ENCODE assay signal across 1 cellular context in the genomic region with DNA sequence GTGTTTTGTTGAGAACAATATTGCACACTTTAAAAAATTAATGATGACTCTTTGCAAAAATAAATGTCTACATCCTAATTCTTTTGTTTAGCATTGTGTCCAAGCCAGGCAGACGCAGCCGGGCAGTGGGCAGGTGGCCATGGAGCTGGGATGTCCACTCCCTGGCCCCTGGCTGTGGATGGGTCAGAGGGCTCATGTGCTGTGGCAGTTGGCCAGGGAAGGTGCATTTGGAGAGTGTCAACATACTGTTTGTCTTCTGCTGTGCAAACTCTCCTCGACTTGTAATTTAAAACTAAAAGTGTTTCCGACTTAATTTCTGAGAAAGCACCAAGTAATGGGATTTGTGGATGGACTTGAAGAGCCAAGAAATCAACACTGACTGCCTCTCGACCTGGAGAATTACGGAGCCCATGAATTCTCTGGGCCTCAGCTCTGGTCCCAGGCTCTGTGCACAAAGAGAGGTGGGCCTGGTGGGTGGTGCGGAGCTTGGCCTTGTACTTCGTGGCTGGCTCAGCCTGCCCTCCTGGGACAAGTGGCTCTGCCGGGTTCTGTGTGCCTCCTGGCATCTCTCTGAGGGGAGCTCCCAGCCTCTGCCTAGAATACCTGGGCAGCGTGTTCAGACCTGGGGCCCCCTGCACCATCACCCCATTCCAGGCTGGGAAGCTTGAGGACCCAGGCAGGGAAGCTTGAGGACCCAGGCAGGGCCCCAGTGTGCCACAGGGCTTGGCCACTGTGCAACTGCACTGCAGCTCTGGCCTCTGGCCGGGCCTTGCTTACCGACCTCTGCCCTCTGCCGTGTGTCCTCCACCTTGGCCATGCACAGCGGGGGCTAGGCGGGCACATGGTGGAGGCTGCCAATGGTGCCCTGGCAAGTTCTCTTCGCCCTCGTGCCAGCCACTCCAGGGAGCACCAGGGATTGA.
A peak's percentile ranks its signal among the peaks of the same experiment; 100 is the strongest.
TF ChIP-seq lines count a peak whose summit lies in the region.

No MANE protein-coding gene starts in this region.

TF ChIP-seq in K562, 482 proteins besides CTCF, POLR2A, EP300 and RAD21 (continues in another document):
- TF ChIP-seq CREB1 (IDR thresholded peaks at IDR 0.05), result peak; percentile 16; the same call in 1 of the 2 replicates
- TF ChIP-seq CREB1 (CRISPR knock-in tag; IDR thresholded peaks at IDR 0.05), result no peak
- no peak for TF ChIP-seq CCAR2 (IDR thresholded peaks at IDR 0.05; ENCODE audit: low read depth, low read length)
- no peak for TF ChIP-seq CBX1 (IDR thresholded peaks at IDR 0.05; ENCODE audit: low read depth)
- no peak for TF ChIP-seq EGR1 (conservative IDR thresholded peaks at IDR 0.05)
- TF ChIP-seq SLC30A9 (CRISPR knock-in tag; IDR thresholded peaks at IDR 0.05), result no peak
- TF ChIP-seq, protein P1, sequence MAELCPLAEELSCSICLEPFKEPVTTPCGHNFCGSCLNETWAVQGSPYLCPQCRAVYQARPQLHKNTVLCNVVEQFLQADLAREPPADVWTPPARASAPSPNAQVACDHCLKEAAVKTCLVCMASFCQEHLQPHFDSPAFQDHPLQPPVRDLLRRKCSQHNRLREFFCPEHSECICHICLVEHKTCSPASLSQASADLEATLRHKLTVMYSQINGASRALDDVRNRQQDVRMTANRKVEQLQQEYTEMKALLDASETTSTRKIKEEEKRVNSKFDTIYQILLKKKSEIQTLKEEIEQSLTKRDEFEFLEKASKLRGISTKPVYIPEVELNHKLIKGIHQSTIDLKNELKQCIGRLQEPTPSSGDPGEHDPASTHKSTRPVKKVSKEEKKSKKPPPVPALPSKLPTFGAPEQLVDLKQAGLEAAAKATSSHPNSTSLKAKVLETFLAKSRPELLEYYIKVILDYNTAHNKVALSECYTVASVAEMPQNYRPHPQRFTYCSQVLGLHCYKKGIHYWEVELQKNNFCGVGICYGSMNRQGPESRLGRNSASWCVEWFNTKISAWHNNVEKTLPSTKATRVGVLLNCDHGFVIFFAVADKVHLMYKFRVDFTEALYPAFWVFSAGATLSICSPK (IDR thresholded peaks at IDR 0.05; ENCODE audit: borderline replicate concordance), result no peak
- TF ChIP-seq, protein P2, sequence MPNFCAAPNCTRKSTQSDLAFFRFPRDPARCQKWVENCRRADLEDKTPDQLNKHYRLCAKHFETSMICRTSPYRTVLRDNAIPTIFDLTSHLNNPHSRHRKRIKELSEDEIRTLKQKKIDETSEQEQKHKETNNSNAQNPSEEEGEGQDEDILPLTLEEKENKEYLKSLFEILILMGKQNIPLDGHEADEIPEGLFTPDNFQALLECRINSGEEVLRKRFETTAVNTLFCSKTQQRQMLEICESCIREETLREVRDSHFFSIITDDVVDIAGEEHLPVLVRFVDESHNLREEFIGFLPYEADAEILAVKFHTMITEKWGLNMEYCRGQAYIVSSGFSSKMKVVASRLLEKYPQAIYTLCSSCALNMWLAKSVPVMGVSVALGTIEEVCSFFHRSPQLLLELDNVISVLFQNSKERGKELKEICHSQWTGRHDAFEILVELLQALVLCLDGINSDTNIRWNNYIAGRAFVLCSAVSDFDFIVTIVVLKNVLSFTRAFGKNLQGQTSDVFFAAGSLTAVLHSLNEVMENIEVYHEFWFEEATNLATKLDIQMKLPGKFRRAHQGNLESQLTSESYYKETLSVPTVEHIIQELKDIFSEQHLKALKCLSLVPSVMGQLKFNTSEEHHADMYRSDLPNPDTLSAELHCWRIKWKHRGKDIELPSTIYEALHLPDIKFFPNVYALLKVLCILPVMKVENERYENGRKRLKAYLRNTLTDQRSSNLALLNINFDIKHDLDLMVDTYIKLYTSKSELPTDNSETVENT (CRISPR knock-in tag; IDR thresholded peaks at IDR 0.05), result 0 out of 2 replicates have a peak, but pooled peaks have one; percentile 49
- TF ChIP-seq, protein P3, sequence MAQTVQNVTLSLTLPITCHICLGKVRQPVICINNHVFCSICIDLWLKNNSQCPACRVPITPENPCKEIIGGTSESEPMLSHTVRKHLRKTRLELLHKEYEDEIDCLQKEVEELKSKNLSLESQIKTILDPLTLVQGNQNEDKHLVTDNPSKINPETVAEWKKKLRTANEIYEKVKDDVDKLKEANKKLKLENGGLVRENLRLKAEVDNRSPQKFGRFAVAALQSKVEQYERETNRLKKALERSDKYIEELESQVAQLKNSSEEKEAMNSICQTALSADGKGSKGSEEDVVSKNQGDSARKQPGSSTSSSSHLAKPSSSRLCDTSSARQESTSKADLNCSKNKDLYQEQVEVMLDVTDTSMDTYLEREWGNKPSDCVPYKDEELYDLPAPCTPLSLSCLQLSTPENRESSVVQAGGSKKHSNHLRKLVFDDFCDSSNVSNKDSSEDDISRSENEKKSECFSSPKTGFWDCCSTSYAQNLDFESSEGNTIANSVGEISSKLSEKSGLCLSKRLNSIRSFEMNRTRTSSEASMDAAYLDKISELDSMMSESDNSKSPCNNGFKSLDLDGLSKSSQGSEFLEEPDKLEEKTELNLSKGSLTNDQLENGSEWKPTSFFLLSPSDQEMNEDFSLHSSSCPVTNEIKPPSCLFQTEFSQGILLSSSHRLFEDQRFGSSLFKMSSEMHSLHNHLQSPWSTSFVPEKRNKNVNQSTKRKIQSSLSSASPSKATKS (CRISPR knock-in tag; IDR thresholded peaks at IDR 0.05), result no peak
- no peak for TF ChIP-seq ZNF41 (CRISPR knock-in tag; conservative IDR thresholded peaks at IDR 0.05)
- no peak for TF ChIP-seq SRSF3 (IDR thresholded peaks at IDR 0.05; ENCODE audit: insufficient read depth, low read length)
- no peak for TF ChIP-seq SIN3A (IDR thresholded peaks at IDR 0.05; ENCODE audit: borderline replicate concordance in 2 of 2, control insufficient read depth in 1 of 2, low read depth in 2 of 2, low read length in 2 of 2)
- TF ChIP-seq, protein P4, sequence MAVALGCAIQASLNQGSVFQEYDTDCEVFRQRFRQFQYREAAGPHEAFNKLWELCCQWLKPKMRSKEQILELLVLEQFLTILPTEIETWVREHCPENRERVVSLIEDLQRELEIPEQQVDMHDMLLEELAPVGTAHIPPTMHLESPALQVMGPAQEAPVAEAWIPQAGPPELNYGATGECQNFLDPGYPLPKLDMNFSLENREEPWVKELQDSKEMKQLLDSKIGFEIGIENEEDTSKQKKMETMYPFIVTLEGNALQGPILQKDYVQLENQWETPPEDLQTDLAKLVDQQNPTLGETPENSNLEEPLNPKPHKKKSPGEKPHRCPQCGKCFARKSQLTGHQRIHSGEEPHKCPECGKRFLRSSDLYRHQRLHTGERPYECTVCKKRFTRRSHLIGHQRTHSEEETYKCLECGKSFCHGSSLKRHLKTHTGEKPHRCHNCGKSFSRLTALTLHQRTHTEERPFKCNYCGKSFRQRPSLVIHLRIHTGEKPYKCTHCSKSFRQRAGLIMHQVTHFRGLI (CRISPR knock-in tag; IDR thresholded peaks at IDR 0.05), result no peak
- no peak for TF ChIP-seq ZNF121 (CRISPR knock-in tag; conservative IDR thresholded peaks at IDR 0.05)
- TF ChIP-seq, protein P5, sequence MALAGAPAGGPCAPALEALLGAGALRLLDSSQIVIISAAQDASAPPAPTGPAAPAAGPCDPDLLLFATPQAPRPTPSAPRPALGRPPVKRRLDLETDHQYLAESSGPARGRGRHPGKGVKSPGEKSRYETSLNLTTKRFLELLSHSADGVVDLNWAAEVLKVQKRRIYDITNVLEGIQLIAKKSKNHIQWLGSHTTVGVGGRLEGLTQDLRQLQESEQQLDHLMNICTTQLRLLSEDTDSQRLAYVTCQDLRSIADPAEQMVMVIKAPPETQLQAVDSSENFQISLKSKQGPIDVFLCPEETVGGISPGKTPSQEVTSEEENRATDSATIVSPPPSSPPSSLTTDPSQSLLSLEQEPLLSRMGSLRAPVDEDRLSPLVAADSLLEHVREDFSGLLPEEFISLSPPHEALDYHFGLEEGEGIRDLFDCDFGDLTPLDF (CRISPR knock-in tag; IDR thresholded peaks at IDR 0.05), result 0 out of 2 replicates have a peak, but pooled peaks have one; percentile 37
- TF ChIP-seq NR3C1 (CRISPR knock-in tag; IDR thresholded peaks at IDR 0.05), result 0 out of 2 replicates have a peak, but pooled peaks have one; percentile 22
- TF ChIP-seq, protein P6, sequence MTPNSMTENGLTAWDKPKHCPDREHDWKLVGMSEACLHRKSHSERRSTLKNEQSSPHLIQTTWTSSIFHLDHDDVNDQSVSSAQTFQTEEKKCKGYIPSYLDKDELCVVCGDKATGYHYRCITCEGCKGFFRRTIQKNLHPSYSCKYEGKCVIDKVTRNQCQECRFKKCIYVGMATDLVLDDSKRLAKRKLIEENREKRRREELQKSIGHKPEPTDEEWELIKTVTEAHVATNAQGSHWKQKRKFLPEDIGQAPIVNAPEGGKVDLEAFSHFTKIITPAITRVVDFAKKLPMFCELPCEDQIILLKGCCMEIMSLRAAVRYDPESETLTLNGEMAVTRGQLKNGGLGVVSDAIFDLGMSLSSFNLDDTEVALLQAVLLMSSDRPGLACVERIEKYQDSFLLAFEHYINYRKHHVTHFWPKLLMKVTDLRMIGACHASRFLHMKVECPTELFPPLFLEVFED (CRISPR knock-in tag; conservative IDR thresholded peaks at IDR 0.05), result no peak
- TF ChIP-seq, protein P7, sequence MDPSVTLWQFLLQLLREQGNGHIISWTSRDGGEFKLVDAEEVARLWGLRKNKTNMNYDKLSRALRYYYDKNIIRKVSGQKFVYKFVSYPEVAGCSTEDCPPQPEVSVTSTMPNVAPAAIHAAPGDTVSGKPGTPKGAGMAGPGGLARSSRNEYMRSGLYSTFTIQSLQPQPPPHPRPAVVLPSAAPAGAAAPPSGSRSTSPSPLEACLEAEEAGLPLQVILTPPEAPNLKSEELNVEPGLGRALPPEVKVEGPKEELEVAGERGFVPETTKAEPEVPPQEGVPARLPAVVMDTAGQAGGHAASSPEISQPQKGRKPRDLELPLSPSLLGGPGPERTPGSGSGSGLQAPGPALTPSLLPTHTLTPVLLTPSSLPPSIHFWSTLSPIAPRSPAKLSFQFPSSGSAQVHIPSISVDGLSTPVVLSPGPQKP (CRISPR knock-in tag; IDR thresholded peaks at IDR 0.05), result 0 out of 2 replicates have a peak, but pooled peaks have one; percentile 24
- TF ChIP-seq, protein P8, sequence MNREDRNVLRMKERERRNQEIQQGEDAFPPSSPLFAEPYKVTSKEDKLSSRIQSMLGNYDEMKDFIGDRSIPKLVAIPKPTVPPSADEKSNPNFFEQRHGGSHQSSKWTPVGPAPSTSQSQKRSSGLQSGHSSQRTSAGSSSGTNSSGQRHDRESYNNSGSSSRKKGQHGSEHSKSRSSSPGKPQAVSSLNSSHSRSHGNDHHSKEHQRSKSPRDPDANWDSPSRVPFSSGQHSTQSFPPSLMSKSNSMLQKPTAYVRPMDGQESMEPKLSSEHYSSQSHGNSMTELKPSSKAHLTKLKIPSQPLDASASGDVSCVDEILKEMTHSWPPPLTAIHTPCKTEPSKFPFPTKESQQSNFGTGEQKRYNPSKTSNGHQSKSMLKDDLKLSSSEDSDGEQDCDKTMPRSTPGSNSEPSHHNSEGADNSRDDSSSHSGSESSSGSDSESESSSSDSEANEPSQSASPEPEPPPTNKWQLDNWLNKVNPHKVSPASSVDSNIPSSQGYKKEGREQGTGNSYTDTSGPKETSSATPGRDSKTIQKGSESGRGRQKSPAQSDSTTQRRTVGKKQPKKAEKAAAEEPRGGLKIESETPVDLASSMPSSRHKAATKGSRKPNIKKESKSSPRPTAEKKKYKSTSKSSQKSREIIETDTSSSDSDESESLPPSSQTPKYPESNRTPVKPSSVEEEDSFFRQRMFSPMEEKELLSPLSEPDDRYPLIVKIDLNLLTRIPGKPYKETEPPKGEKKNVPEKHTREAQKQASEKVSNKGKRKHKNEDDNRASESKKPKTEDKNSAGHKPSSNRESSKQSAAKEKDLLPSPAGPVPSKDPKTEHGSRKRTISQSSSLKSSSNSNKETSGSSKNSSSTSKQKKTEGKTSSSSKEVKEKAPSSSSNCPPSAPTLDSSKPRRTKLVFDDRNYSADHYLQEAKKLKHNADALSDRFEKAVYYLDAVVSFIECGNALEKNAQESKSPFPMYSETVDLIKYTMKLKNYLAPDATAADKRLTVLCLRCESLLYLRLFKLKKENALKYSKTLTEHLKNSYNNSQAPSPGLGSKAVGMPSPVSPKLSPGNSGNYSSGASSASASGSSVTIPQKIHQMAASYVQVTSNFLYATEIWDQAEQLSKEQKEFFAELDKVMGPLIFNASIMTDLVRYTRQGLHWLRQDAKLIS (CRISPR knock-in tag; IDR thresholded peaks at IDR 0.05), result no peak
- TF ChIP-seq, protein P9, sequence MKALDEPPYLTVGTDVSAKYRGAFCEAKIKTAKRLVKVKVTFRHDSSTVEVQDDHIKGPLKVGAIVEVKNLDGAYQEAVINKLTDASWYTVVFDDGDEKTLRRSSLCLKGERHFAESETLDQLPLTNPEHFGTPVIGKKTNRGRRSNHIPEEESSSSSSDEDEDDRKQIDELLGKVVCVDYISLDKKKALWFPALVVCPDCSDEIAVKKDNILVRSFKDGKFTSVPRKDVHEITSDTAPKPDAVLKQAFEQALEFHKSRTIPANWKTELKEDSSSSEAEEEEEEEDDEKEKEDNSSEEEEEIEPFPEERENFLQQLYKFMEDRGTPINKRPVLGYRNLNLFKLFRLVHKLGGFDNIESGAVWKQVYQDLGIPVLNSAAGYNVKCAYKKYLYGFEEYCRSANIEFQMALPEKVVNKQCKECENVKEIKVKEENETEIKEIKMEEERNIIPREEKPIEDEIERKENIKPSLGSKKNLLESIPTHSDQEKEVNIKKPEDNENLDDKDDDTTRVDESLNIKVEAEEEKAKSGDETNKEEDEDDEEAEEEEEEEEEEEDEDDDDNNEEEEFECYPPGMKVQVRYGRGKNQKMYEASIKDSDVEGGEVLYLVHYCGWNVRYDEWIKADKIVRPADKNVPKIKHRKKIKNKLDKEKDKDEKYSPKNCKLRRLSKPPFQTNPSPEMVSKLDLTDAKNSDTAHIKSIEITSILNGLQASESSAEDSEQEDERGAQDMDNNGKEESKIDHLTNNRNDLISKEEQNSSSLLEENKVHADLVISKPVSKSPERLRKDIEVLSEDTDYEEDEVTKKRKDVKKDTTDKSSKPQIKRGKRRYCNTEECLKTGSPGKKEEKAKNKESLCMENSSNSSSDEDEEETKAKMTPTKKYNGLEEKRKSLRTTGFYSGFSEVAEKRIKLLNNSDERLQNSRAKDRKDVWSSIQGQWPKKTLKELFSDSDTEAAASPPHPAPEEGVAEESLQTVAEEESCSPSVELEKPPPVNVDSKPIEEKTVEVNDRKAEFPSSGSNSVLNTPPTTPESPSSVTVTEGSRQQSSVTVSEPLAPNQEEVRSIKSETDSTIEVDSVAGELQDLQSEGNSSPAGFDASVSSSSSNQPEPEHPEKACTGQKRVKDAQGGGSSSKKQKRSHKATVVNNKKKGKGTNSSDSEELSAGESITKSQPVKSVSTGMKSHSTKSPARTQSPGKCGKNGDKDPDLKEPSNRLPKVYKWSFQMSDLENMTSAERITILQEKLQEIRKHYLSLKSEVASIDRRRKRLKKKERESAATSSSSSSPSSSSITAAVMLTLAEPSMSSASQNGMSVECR (CRISPR knock-in tag; IDR thresholded peaks at IDR 0.05), result 0 out of 2 replicates have a peak, but pooled peaks have one; percentile 20
- TF ChIP-seq EZH2 (IDR thresholded peaks at IDR 0.05; ENCODE audit: borderline replicate concordance, low read depth, low read length), result no peak
- TF ChIP-seq, protein P10, sequence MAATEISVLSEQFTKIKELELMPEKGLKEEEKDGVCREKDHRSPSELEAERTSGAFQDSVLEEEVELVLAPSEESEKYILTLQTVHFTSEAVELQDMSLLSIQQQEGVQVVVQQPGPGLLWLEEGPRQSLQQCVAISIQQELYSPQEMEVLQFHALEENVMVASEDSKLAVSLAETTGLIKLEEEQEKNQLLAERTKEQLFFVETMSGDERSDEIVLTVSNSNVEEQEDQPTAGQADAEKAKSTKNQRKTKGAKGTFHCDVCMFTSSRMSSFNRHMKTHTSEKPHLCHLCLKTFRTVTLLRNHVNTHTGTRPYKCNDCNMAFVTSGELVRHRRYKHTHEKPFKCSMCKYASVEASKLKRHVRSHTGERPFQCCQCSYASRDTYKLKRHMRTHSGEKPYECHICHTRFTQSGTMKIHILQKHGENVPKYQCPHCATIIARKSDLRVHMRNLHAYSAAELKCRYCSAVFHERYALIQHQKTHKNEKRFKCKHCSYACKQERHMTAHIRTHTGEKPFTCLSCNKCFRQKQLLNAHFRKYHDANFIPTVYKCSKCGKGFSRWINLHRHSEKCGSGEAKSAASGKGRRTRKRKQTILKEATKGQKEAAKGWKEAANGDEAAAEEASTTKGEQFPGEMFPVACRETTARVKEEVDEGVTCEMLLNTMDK (IDR thresholded peaks at IDR 0.05; ENCODE audit: borderline replicate concordance, insufficient read depth, low read depth, low read length, poor library complexity, severe bottlenecking), result no peak
